8 cellular contexts compared by ENCODE assay signal in the genomic region with DNA sequence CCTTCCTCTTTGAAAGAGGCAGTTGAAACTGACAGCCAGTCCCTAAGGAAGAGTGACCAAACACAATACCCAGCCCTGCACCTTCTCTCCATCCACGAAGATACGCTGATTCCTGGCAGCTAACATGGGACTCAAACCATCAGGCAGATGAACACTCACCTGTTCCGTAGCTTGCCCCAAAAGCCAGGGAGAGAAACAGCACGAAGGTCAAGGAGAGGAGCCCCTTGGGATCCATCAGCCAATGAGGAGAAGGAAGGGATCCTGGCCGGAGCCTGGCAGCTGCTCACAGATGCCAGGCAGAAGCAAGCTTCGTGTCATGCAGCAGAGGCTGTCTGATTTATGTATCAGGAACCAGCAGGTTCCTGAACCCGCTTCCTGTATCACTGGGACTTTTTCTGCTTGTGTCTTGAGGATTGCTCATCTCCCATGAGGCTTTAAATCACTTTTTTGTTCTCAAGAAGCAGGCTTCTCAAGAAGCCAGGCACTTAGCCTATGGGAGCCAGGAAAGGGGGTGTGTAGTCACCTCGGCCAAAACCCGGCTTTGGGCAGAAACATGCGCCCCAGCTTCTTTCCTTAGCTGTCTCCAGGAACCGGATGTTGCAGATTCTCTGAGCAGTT. TPM values are rescaled to one million over a fixed set of nuclear protein-coding genes. Genes with fewer than 3 reads are reported as not detected.
DNase-seq lines count a peak whose midpoint lies in the region; ATAC-seq lines count a peak whose summit lies in the region.

Gene SLAMF1 (minus strand): TSS at position 334 of the 618 bp plus-strand sequence. CDS start 99 bp downstream, at position 235.

- H3K27me3 Mint-ChIP-seq in activated T-helper 17 cell treated with anti-CD3 and anti-CD28 coated beads, Interleukin-2, amount 50 U/mL, for 72 hours: no peaks in the 10 kb centered on the region

- peak; percentile 45 for ATAC-seq in HG03442 (IDR thresholded peaks at IDR 0.05; ENCODE audit: unreplicated experiment)
- ATAC-seq in activated T-helper 17 cell treated with anti-CD3 and anti-CD28 coated beads, Interleukin-2, amount 50 U/mL, for 72 hours (replicated peaks): peak; percentile 84

- DNase-seq in stimulated activated naive CD4-positive, alpha-beta T cell (lab: John Stamatoyannopoulos, UW): peak in 5 of 6 experiments; percentile 22 to 53 (median 31)
- DNase-seq in stimulated activated naive CD4-positive, alpha-beta T cell treated with Interleukin-2 at 50 U/mL for 16 hours (lab: John Stamatoyannopoulos, UW): no peak
- DNase-seq in stimulated activated CD4-positive, alpha-beta T cell treated with anti-CD3 and anti-CD28 coated beads, Interleukin-2, amount 100 ng/mL, for 24 hours: peak; percentile 55 to 67
- DNase-seq in occipital lobe (lab: John Stamatoyannopoulos, UW) (no peak), hepatic stellate cell (ENCODE audit: low spot score) (no peak), ureter (ENCODE audit: low spot score) (no peak)

- peaks cover 66% of the 10 kb centered on the region for H3K36me3 Mint-ChIP-seq in activated T-helper 17 cell treated with anti-CD3 and anti-CD28 coated beads, Interleukin-2, amount 50 U/mL, for 72 hours (ENCODE audit: low read depth)

- H3K27ac Mint-ChIP-seq in activated T-helper 17 cell treated with anti-CD3 and anti-CD28 coated beads, Interleukin-2, amount 50 U/mL, for 72 hours: peak within 1 kb of the TSS; percentile 89

- H3K4me1 Mint-ChIP-seq in activated T-helper 17 cell treated with anti-CD3 and anti-CD28 coated beads, Interleukin-2, amount 50 U/mL, for 72 hours: peaks cover 35% of the 10 kb centered on the region

- no peaks in the 10 kb centered on the region for H3K9me3 Mint-ChIP-seq in activated T-helper 17 cell treated with anti-CD3 and anti-CD28 coated beads, Interleukin-2, amount 50 U/mL, for 72 hours

- peak within 1 kb of the TSS; percentile 79 for H3K4me3 Mint-ChIP-seq in activated T-helper 17 cell treated with anti-CD3 and anti-CD28 coated beads, Interleukin-2, amount 50 U/mL, for 72 hours

RNA-seq across cellular contexts. Expression of gene SLAMF1, which starts in this region (rescaled TPM):
- 100 to 1,000 TPM; 121 to 186 TPM for total RNA-seq in activated T-helper 17 cell treated with anti-CD3 and anti-CD28 coated beads, Interleukin-2, amount 50 U/mL, for 72 hours
- not detected for total RNA-seq in occipital lobe
- 0.83 TPM for total RNA-seq in ureter

Comparison
In these comparisons a context has a peak if more than half of its experiments do, and no peak if none do; other contexts are left out.
1. RNA of gene SLAMF1 (total RNA-seq): 121 to 186 TPM in activated T-helper 17 cell treated with anti-CD3 and anti-CD28 coated beads, Interleukin-2, amount 50 U/mL, for 72 hours; 0.83 TPM in ureter (single experiment) and not detected in occipital lobe (single experiment); every median in the first group is over 10 times any median in the second.
2. DNase-seq: peak in stimulated activated naive CD4-positive, alpha-beta T cell (5 of 6) and stimulated activated CD4-positive, alpha-beta T cell treated with anti-CD3 and anti-CD28 coated beads, Interleukin-2, amount 100 ng/mL, for 24 hours (2 of 2); none in stimulated activated naive CD4-positive, alpha-beta T cell treated with Interleukin-2 at 50 U/mL for 16 hours (single experiment), occipital lobe (single experiment), hepatic stellate cell (single experiment) and ureter (single experiment).